ENCODE assay signal across 18 cellular contexts in genomic region chr3:123734527-123734902, GRCh38.
"Had no signal": no experiment of that assay in that cellular context is flagged by ENCODE, and none has a peak within 500 bp of the region (broad histone marks: within the 10 kb centered on the region; RNA-seq: fewer than 3 reads in every experiment).

No MANE protein-coding gene starts in this region.

- H3K27ac ChIP-seq: lower lobe of right lung, psoas muscle had no signal

- H3K4me3 ChIP-seq: lower lobe of right lung, psoas muscle had no signal

- ATAC-seq: effector memory CD8-positive, alpha-beta T cell; left cardiac atrium; lower lobe of right lung; psoas muscle; sciatic nerve; T-helper 17 cell had no signal

- H3K9me3 ChIP-seq: lower lobe of right lung, psoas muscle had no signal

- H3K27me3 Mint-ChIP-seq: stimulated activated naive CD8-positive, alpha-beta T cell treated with anti-CD3 and anti-CD28 coated beads, Interleukin-15, Interleukin-2, amounts not matched to agents 100 ng/mL and 50 ng/mL, for 24 hours had no signal

- H3K4me1 ChIP-seq: lower lobe of right lung, psoas muscle had no signal

- H3K4me3 Mint-ChIP-seq: activated CD4-positive, alpha-beta T cell treated with anti-CD3 and anti-CD28 coated beads, Interleukin-2, amount 10 ng/mL, durations not matched to agents 7 days and 5 days; dendritic cell treated with granulocyte-macrophage colony-stimulating factor and Interleukin-4, amounts not matched to agents 40 ng/mL and 50 ng/mL, for 4 days; effector memory CD8-positive, alpha-beta T cell; natural killer cell treated with Interleukin-12 subunit alpha and Interleukin-12 subunit beta and Interleukin-15 and Interleukin-18, amount 100 ng/mL, for 72 hours; stimulated activated naive CD8-positive, alpha-beta T cell treated with anti-CD3 and anti-CD28 coated beads, Interleukin-15, Interleukin-2, amounts not matched to agents 100 ng/mL and 50 ng/mL, for 24 hours; T-helper 17 cell had no signal

- H3K4me1 Mint-ChIP-seq: activated CD4-positive, alpha-beta T cell treated with anti-CD3 and anti-CD28 coated beads, Interleukin-2, amount 10 ng/mL, durations not matched to agents 7 days and 5 days; T-helper 17 cell had no signal

- H3K9me3 Mint-ChIP-seq: activated CD4-positive, alpha-beta T cell treated with anti-CD3 and anti-CD28 coated beads, Interleukin-2, amount 10 ng/mL, durations not matched to agents 7 days and 5 days; dendritic cell treated with granulocyte-macrophage colony-stimulating factor and Interleukin-4, amounts not matched to agents 40 ng/mL and 50 ng/mL, for 4 days; effector memory CD8-positive, alpha-beta T cell; natural killer cell treated with Interleukin-12 subunit alpha and Interleukin-12 subunit beta and Interleukin-15 and Interleukin-18, amount 100 ng/mL, for 72 hours; stimulated activated naive CD8-positive, alpha-beta T cell treated with anti-CD3 and anti-CD28 coated beads, Interleukin-15, Interleukin-2, amounts not matched to agents 100 ng/mL and 50 ng/mL, for 24 hours had no signal

- H3K27ac Mint-ChIP-seq: activated CD4-positive, alpha-beta T cell treated with anti-CD3 and anti-CD28 coated beads, Interleukin-2, amount 10 ng/mL, durations not matched to agents 7 days and 5 days; dendritic cell treated with granulocyte-macrophage colony-stimulating factor and Interleukin-4, amounts not matched to agents 40 ng/mL and 50 ng/mL, for 4 days; effector memory CD8-positive, alpha-beta T cell; natural killer cell treated with Interleukin-12 subunit alpha and Interleukin-12 subunit beta and Interleukin-15 and Interleukin-18, amount 100 ng/mL, for 72 hours; stimulated activated naive CD8-positive, alpha-beta T cell treated with anti-CD3 and anti-CD28 coated beads, Interleukin-15, Interleukin-2, amounts not matched to agents 100 ng/mL and 50 ng/mL, for 24 hours; T-helper 17 cell had no signal

- DNase-seq: activated CD4-positive, alpha-beta T cell treated with anti-CD3 and anti-CD28 coated beads, Interleukin-2, amount 10 ng/mL, durations not matched to agents 7 days and 5 days; activated CD4-positive, CD25-positive, alpha-beta regulatory T cell; activated CD8-positive, alpha-beta memory T cell treated with anti-CD3 and anti-CD28 coated beads for 24 hours; activated naive CD4-positive, alpha-beta T cell treated with Interleukin-2 at 50 U/mL for 16 hours; central memory CD4-positive, alpha-beta T cell; effector memory CD8-positive, alpha-beta T cell; erythroblast; glutamatergic neuron; left cardiac atrium; lower lobe of right lung; occipital lobe; psoas muscle; stimulated activated CD4-positive, alpha-beta T cell treated with anti-CD3 and anti-CD28 coated beads, Interleukin-4, amount 100 ng/mL, for 24 hours; T-helper 17 cell had no signal

- H3K36me3 Mint-ChIP-seq: natural killer cell treated with Interleukin-12 subunit alpha and Interleukin-12 subunit beta and Interleukin-15 and Interleukin-18, amount 100 ng/mL, for 72 hours had no signal
